Comparison of ENCODE assay signal across 8 cellular contexts in the genomic region with DNA sequence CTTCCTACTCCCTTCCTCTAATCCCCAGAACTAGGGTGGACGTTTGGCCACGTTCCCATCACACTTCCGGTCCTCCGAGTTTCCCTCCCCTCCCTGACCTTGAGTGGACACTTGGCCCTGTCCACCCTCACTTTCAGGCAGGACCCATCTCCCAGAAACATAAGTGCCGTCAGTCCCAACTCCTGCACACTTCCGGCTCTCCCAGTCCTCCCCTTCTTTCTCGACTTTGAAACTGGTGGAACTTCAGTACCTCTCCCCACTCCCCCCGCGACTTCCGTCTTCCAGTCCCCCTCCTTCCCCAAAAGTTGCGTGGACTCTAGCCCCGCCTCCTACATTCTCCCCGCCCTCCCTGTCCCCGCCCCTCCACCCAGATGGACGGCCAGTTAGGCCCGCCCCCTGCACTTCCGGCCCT. TPM values are rescaled to one million over a fixed set of nuclear protein-coding genes. Genes with fewer than 3 reads are reported as not detected.
A peak's percentile ranks its signal among the peaks of the same experiment; 100 is the strongest.
DNase-seq lines count a peak whose midpoint lies in the region; ATAC-seq and TF ChIP-seq lines count a peak whose summit lies in the region.

No MANE protein-coding gene starts in this region.

- no peak for ATAC-seq in HG03442 (IDR thresholded peaks at IDR 0.05; ENCODE audit: unreplicated experiment)

- peak overlapping the region; percentile 88 for H3K4me3 ChIP-seq in GM12864 (ENCODE audit: low read depth, low read length)
- peak overlapping the region; percentile 59 for H3K4me3 ChIP-seq in MG63
- H3K4me3 ChIP-seq in iPS-15b (ENCODE audit: low read depth, low read length) = peak overlapping the region; percentile 98

- H3K9me3 ChIP-seq in MG63 (peaks cover 56% of the 10 kb centered on the region), iPS-15b (ENCODE audit: control insufficient read depth, insufficient read depth, low read length) (peaks cover 4% of the 10 kb centered on the region)

- DNase-seq in GM12864 (ENCODE audit: low read depth) = no peak
- no peak for DNase-seq in MG63
- DNase-seq in activated effector memory CD4-positive, alpha-beta T cell treated with anti-CD3 and anti-CD28 coated beads, Interleukin-2, amount 50 U/mL, for 16 hours = peak; percentile 93
- DNase-seq in stimulated activated CD4-positive, alpha-beta T cell treated with anti-CD3 and anti-CD28 coated beads, Interleukin-2, amount 100 ng/mL, for 48 hours = peak; percentile 76 to 80
- no peak for DNase-seq in RKO (ENCODE audit: low spot score)
- no peak for DNase-seq in NCI-H82 treated with DMSO at 0.1 percent for 48 hours (lab: John Stamatoyannopoulos, UW; ENCODE audit: unreplicated experiment)

- H3K27me3 ChIP-seq in MG63 (no peaks in the 10 kb centered on the region), iPS-15b (ENCODE audit: control insufficient read depth, insufficient read depth, low read length) (no peaks in the 10 kb centered on the region)

- H3K36me3 ChIP-seq in MG63 = peaks cover 5% of the 10 kb centered on the region; the same call in 1 of the 2 replicates
- H3K36me3 ChIP-seq in iPS-15b (ENCODE audit: control insufficient read depth, insufficient read depth, low read length) = peaks cover 11% of the 10 kb centered on the region

- no peaks in the 10 kb centered on the region for H3K4me1 ChIP-seq in iPS-15b (ENCODE audit: control insufficient read depth, insufficient read depth, low read length)

- no peak for TF ChIP-seq CTCF in GM12864 (IDR thresholded peaks at IDR 0.05; ENCODE audit: low read depth, low read length, missing control alignments)

- H3K9ac ChIP-seq in iPS-15b (ENCODE audit: low read depth, low read length) = no peak overlapping the region

RNA-seq across cellular contexts. Expression of a gene that starts 0.3 kb away (rescaled TPM):
- 4.7 and 5.4 TPM in 2 replicates for total RNA-seq in MG63 (2014; rRNA removed; shearing (Covaris generic); ENCODE audit: low replicate concordance)

RNA-seq across cellular contexts. Expression of a gene that starts 32.0 kb away (rescaled TPM):
- 9.8 and 10.2 TPM in 2 replicates for total RNA-seq in MG63 (2014; rRNA removed; shearing (Covaris generic); ENCODE audit: low replicate concordance)

RNA-seq across cellular contexts. Expression of a gene that starts 46.1 kb away (rescaled TPM):
- total RNA-seq in MG63 (2014; rRNA removed; shearing (Covaris generic); ENCODE audit: low replicate concordance) = 6.6 and 15.5 TPM in 2 replicates

Comparison
In these comparisons a context has a peak if more than half of its experiments do, and no peak if none do; other contexts are left out.
1. DNase-seq: peak in activated effector memory CD4-positive, alpha-beta T cell treated with anti-CD3 and anti-CD28 coated beads, Interleukin-2, amount 50 U/mL, for 16 hours (single experiment) and stimulated activated CD4-positive, alpha-beta T cell treated with anti-CD3 and anti-CD28 coated beads, Interleukin-2, amount 100 ng/mL, for 48 hours (2 of 2); none in GM12864 (single experiment), MG63 (single experiment), RKO (single experiment) and NCI-H82 treated with DMSO at 0.1 percent for 48 hours (single experiment).
2. Peak in every context shown above with its lines, with median percentiles within 50 percentile points of each other: H3K4me3 ChIP-seq.